Comparison of ENCODE assay signal across 8 cellular contexts in the genomic region with DNA sequence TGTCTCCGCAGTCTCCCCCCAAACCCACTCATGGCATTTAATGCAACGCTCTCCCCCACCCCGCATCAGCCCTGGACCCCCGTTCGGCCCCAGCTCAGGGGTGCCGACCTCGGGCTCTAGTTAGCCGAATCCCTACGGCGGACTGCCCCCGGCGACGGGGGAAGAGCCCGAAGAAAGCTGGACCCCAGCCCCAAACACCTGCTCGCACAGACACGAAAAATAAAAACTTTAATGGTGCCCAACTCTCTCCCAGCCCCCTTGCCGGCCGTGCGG. TPM values are rescaled to one million over a fixed set of nuclear protein-coding genes. Genes with fewer than 3 reads are reported as not detected.
DNase-seq lines count a peak whose midpoint lies in the region; ATAC-seq and TF ChIP-seq lines count a peak whose summit lies in the region.

No MANE protein-coding gene starts in this region.

- CTCF ChIA-PET in A673 (lab: Charles Lee), result interaction anchor here (0.6 to 0.7 kb wide), 2 partner anchors 881 to 1126 kb away, joined by 3 to 5 read pairs; no protein-coding TSS in a partner anchor

- no peaks in the 10 kb centered on the region for H3K9me3 ChIP-seq in A673 (ENCODE audit: low read depth, low read length, poor library complexity, severe bottlenecking)

- no peaks in the 10 kb centered on the region for H3K27me3 ChIP-seq in A673 (replicated peaks; ENCODE audit: insufficient read depth, low read depth, low read length, poor library complexity)

- POLR2A ChIA-PET in A673 (lab: Charles Lee; ENCODE audit: low non-redundant PET), result no interaction called here

- no peaks in the 10 kb centered on the region for H3K36me3 Mint-ChIP-seq in naive B cell

- H3K36me3 ChIP-seq in A673 (ENCODE audit: insufficient read depth, low read length, poor library complexity, severe bottlenecking), result peaks cover 26% of the 10 kb centered on the region

- peaks cover 8 to 13% (median 9%) of the 10 kb centered on the region in 3 donors for H3K27me3 Mint-ChIP-seq in naive B cell

- intact Hi-C loops in A673 (cut with micrococcal nuclease; ENCODE audit: unreplicated experiment), result no loop called here

- no peak for ATAC-seq in naive B cell (ENCODE audit: low read depth in 2 of 2)
- ATAC-seq in GM21390 (IDR thresholded peaks at IDR 0.05; ENCODE audit: unreplicated experiment), result no peak
- no peak for ATAC-seq in esophagus mucosa

- BruUV-seq in A673 (replicated peaks; lab: Mats Ljungman, UMichigan), result no TSS peak

- H3K9me3 Mint-ChIP-seq in naive B cell, result no peaks in the 10 kb centered on the region

- H3K4me3 ChIP-seq in A673 (ENCODE audit: low read depth, low read length, poor library complexity, severe bottlenecking), result peak overlapping the region; percentile 95
- peak overlapping the region; percentile 91 for H3K4me3 ChIP-seq in NB4 (ENCODE audit: low read depth, low read length)
- peak overlapping the region; percentile 76 for H3K4me3 ChIP-seq in choroid plexus epithelial cell (ENCODE audit: low read depth, low read length)

- H3K27ac ChIP-seq in A673 (ENCODE audit: low read depth, low read length, poor library complexity, severe bottlenecking), result peak overlapping the region; percentile 96

- TF ChIP-seq POLR2A in NB4 (IDR thresholded peaks at IDR 0.05; ENCODE audit: extremely low read depth, insufficient read length), result no peak

- H3K4me1 Mint-ChIP-seq in naive B cell, result peaks cover 17 to 40% (median 20%) of the 10 kb centered on the region in 3 donors

- peak overlapping the region; percentile 96 to 100 (median 99) for H3K4me3 Mint-ChIP-seq in naive B cell

- H3K27ac Mint-ChIP-seq in naive B cell, result peak overlapping the region; percentile 98 to 99 (median 99)

- no peak for TF ChIP-seq CTCF in A673 (conservative IDR thresholded peaks at IDR 0.05; ENCODE audit: low read depth, low read length)
- TF ChIP-seq CTCF in NB4 (IDR thresholded peaks at IDR 0.05; ENCODE audit: low read depth, low read length), result no peak
- TF ChIP-seq CTCF in choroid plexus epithelial cell (conservative IDR thresholded peaks at IDR 0.05; ENCODE audit: low read depth, low read length), result no peak

- H3K4me1 ChIP-seq in A673 (ENCODE audit: insufficient read depth, low read length, poor library complexity, severe bottlenecking), result peaks cover 31% of the 10 kb centered on the region

- DNase-seq in A673 (ENCODE audit: low spot score) (no peak), NB4 (ENCODE audit: low read depth) (peak; percentile 31), choroid plexus epithelial cell (ENCODE audit: low read depth) (no peak), naive B cell (no peak), epidermal melanocyte (ENCODE audit: insufficient read length, low spot score) (no peak), EL (no peak)

RNA-seq across cellular contexts. Expression of a gene that starts 0.6 kb away (rescaled TPM):
- 180 and 182 TPM in 2 replicates for total RNA-seq in A673 (2021)
- polyA plus RNA-seq in naive B cell (ENCODE audit: low read depth in 6 of 6), result 10 to 100 TPM; 15.3 to 43.0 (median 24.2) TPM
- 73.5 TPM for total RNA-seq in esophagus mucosa
